ENCODE assay signal across 2 cellular contexts in genomic region chrX:12139934-12140611, GRCh38.
TF ChIP-seq lines count a peak whose summit lies in the region.

No MANE protein-coding gene starts in this region.

TF ChIP-seq in HEK293, 187 proteins besides CTCF, POLR2A, EP300 and RAD21 (continued from another document):
- TF ChIP-seq REST (tag by site-specific recombination; IDR thresholded peaks at IDR 0.05) = 0 out of 2 replicates have a peak, but pooled peaks have one; percentile 24
- TF ChIP-seq PRDM6 (tag by site-specific recombination; IDR thresholded peaks at IDR 0.05) = no peak
- TF ChIP-seq ZNF10 (tag by site-specific recombination; IDR thresholded peaks at IDR 0.05) = peak; percentile 76
- TF ChIP-seq ZNF600 (tag by site-specific recombination; IDR thresholded peaks at IDR 0.05) = peak; percentile 71
- TF ChIP-seq MYNN (tag by site-specific recombination; IDR thresholded peaks at IDR 0.05; ENCODE audit: borderline replicate concordance) = no peak
- 0 out of 2 replicates have a peak, but pooled peaks have one; percentile 6 for TF ChIP-seq FEZF1 (tag by site-specific recombination; IDR thresholded peaks at IDR 0.05)
- TF ChIP-seq ZNF768 (tag by site-specific recombination; IDR thresholded peaks at IDR 0.05) = no peak
- peak; percentile 81 for TF ChIP-seq ZNF18 (tag by site-specific recombination; IDR thresholded peaks at IDR 0.05)
- TF ChIP-seq BCL11B (tag by site-specific recombination; IDR thresholded peaks at IDR 0.05; ENCODE audit: low read depth) = no peak
- TF ChIP-seq PRDM10 (tag by site-specific recombination; IDR thresholded peaks at IDR 0.05) = peak; percentile 95
TF ChIP-seq in HEK293: peak in this region for 8.

TF ChIP-seq in WTC11, 78 proteins besides CTCF, POLR2A, EP300 and RAD21 (continued from another document):
- TF ChIP-seq ZNF532 (CRISPR knock-in tag; IDR thresholded peaks at IDR 0.05; ENCODE audit: borderline replicate concordance) (no peak), NFYB (CRISPR knock-in tag; conservative IDR thresholded peaks at IDR 0.05; ENCODE audit: low read depth) (no peak), ETV6 (CRISPR knock-in tag; IDR thresholded peaks at IDR 0.05) (no peak), ZNF416 (CRISPR knock-in tag; IDR thresholded peaks at IDR 0.05) (no peak), FOXP1 (CRISPR knock-in tag; IDR thresholded peaks at IDR 0.05; ENCODE audit: borderline replicate concordance) (no peak), ATF2 (CRISPR knock-in tag; IDR thresholded peaks at IDR 0.05; ENCODE audit: borderline replicate concordance, low read depth) (no peak), TP53 (CRISPR knock-in tag; IDR thresholded peaks at IDR 0.05) (no peak)
